Comparison of ENCODE assay signal across 1 cellular context in genomic region chr7:137343483-137343841, GRCh38.
TF ChIP-seq lines count a peak whose summit lies in the region.

Gene PTN, minus strand, starts transcription at chr7:137343733. Its CDS starts 88,760 bp downstream, at chr7:137254973.

TF ChIP-seq in WTC11, 78 proteins besides CTCF, POLR2A, EP300 and RAD21 (continued from another document):
- 0 out of 2 replicates have a peak, but pooled peaks have one; percentile 60 for TF ChIP-seq E2F5 (CRISPR knock-in tag; IDR thresholded peaks at IDR 0.05)
TF ChIP-seq in WTC11: peak in this region for 8.
